ENCODE assay signal across 22 cellular contexts in genomic region chr4:40949701-40950100, GRCh38.
"Had no signal": no experiment of that assay in that cellular context is flagged by ENCODE, and none has a peak within 500 bp of the region (broad histone marks: within the 10 kb centered on the region; RNA-seq: fewer than 3 reads in every experiment).

No MANE protein-coding gene starts in this region.

- H3K36me3 Mint-ChIP-seq: activated CD8-positive, alpha-beta memory T cell treated with anti-CD3 and anti-CD28 coated beads, Interleukin-2, amount 10 ng/mL, durations not matched to agents 7 days and 5 days; activated naive CD4-positive, alpha-beta T cell treated with anti-CD3 and anti-CD28 coated beads, Interleukin-2, amount 10 ng/mL, durations not matched to agents 7 days and 5 days; memory B cell; natural killer cell treated with Interleukin-12 subunit alpha and Interleukin-12 subunit beta and Interleukin-15 and Interleukin-18, amount 100 ng/mL, for 72 hours; stimulated activated memory B cell treated with anti-CD40 and anti-IgM and Interleukin-4, amounts not matched to agents 10 μg/mL and 1 μg/mL and 100 μg/mL, for 72 hours had no signal

- H3K9me3 Mint-ChIP-seq: activated CD4-positive, alpha-beta memory T cell treated with anti-CD3 and anti-CD28 coated beads, Interleukin-2, amount 10 ng/mL, durations not matched to agents 7 days and 5 days; activated CD4-positive, alpha-beta T cell treated with anti-CD3 and anti-CD28 coated beads, Interleukin-2, amount 10 ng/mL, durations not matched to agents 24 days and 14 days; activated naive CD4-positive, alpha-beta T cell treated with anti-CD3 and anti-CD28 coated beads, Interleukin-2, amount 10 ng/mL, durations not matched to agents 7 days and 5 days; memory B cell; natural killer cell treated with Interleukin-12 subunit alpha and Interleukin-12 subunit beta and Interleukin-15 and Interleukin-18, amount 100 ng/mL, for 72 hours; stimulated activated memory B cell treated with anti-CD40 and anti-IgM and Interleukin-4, amounts not matched to agents 10 μg/mL and 1 μg/mL and 100 μg/mL, for 72 hours had no signal

- H3K27ac ChIP-seq: body of pancreas, pancreas, upper lobe of right lung, VCaP had no signal

- H3K4me1 Mint-ChIP-seq: activated CD4-positive, alpha-beta memory T cell treated with anti-CD3 and anti-CD28 coated beads, Interleukin-2, amount 10 ng/mL, durations not matched to agents 7 days and 5 days; activated CD4-positive, alpha-beta T cell treated with anti-CD3 and anti-CD28 coated beads, Interleukin-2, amount 10 ng/mL, durations not matched to agents 24 days and 14 days; activated CD8-positive, alpha-beta memory T cell treated with anti-CD3 and anti-CD28 coated beads, Interleukin-2, amount 10 ng/mL, durations not matched to agents 7 days and 5 days; activated naive CD4-positive, alpha-beta T cell treated with anti-CD3 and anti-CD28 coated beads, Interleukin-2, amount 10 ng/mL, durations not matched to agents 7 days and 5 days; stimulated activated memory B cell treated with anti-CD40 and anti-IgM and Interleukin-4, amounts not matched to agents 10 μg/mL and 1 μg/mL and 100 μg/mL, for 72 hours had no signal

- H3K27ac Mint-ChIP-seq: activated CD4-positive, alpha-beta memory T cell treated with anti-CD3 and anti-CD28 coated beads, Interleukin-2, amount 10 ng/mL, durations not matched to agents 7 days and 5 days; activated CD4-positive, alpha-beta T cell treated with anti-CD3 and anti-CD28 coated beads, Interleukin-2, amount 10 ng/mL, durations not matched to agents 24 days and 14 days; activated CD8-positive, alpha-beta memory T cell treated with anti-CD3 and anti-CD28 coated beads, Interleukin-2, amount 10 ng/mL, durations not matched to agents 7 days and 5 days; activated naive CD4-positive, alpha-beta T cell treated with anti-CD3 and anti-CD28 coated beads, Interleukin-2, amount 10 ng/mL, durations not matched to agents 7 days and 5 days; memory B cell; natural killer cell treated with Interleukin-12 subunit alpha and Interleukin-12 subunit beta and Interleukin-15 and Interleukin-18, amount 100 ng/mL, for 72 hours; stimulated activated memory B cell treated with anti-CD40 and anti-IgM and Interleukin-4, amounts not matched to agents 10 μg/mL and 1 μg/mL and 100 μg/mL, for 72 hours had no signal

- H3K4me1 ChIP-seq: body of pancreas, pancreas, right lobe of liver had no signal

- H3K4me3 ChIP-seq: body of pancreas, pancreas, right lobe of liver, smooth muscle cell, upper lobe of right lung had no signal

- H3K27me3 ChIP-seq: body of pancreas, pancreas, right lobe of liver, upper lobe of right lung had no signal

- ATAC-seq: activated CD4-positive, CD25-positive, alpha-beta regulatory T cell treated with anti-CD3 and anti-CD28 coated beads, Interleukin-2, amount 50 U/mL, for 24 hours; activated CD8-positive, alpha-beta memory T cell treated with anti-CD3 and anti-CD28 coated beads, Interleukin-2, amount 10 ng/mL, durations not matched to agents 7 days and 5 days; body of pancreas; natural killer cell treated with Interleukin-12 subunit alpha and Interleukin-12 subunit beta and Interleukin-15 and Interleukin-18, amount 100 ng/mL, for 72 hours; pancreas; SK-N-SH treated with all-trans-retinoic acid at 6 μM for 48 hours; stimulated activated memory B cell treated with anti-CD40 and anti-IgM and Interleukin-4, amounts not matched to agents 10 μg/mL and 1 μg/mL and 100 μg/mL, for 72 hours; upper lobe of right lung had no signal

- H3K9me3 ChIP-seq: body of pancreas, pancreas, right lobe of liver, upper lobe of right lung had no signal

- H3K27me3 Mint-ChIP-seq: activated CD4-positive, alpha-beta memory T cell treated with anti-CD3 and anti-CD28 coated beads, Interleukin-2, amount 10 ng/mL, durations not matched to agents 7 days and 5 days; activated CD8-positive, alpha-beta memory T cell treated with anti-CD3 and anti-CD28 coated beads, Interleukin-2, amount 10 ng/mL, durations not matched to agents 7 days and 5 days; activated naive CD4-positive, alpha-beta T cell treated with anti-CD3 and anti-CD28 coated beads, Interleukin-2, amount 10 ng/mL, durations not matched to agents 7 days and 5 days; natural killer cell treated with Interleukin-12 subunit alpha and Interleukin-12 subunit beta and Interleukin-15 and Interleukin-18, amount 100 ng/mL, for 72 hours; stimulated activated memory B cell treated with anti-CD40 and anti-IgM and Interleukin-4, amounts not matched to agents 10 μg/mL and 1 μg/mL and 100 μg/mL, for 72 hours had no signal

- H3K4me3 Mint-ChIP-seq: activated CD4-positive, alpha-beta memory T cell treated with anti-CD3 and anti-CD28 coated beads, Interleukin-2, amount 10 ng/mL, durations not matched to agents 7 days and 5 days; activated CD4-positive, alpha-beta T cell treated with anti-CD3 and anti-CD28 coated beads, Interleukin-2, amount 10 ng/mL, durations not matched to agents 24 days and 14 days; activated CD8-positive, alpha-beta memory T cell treated with anti-CD3 and anti-CD28 coated beads, Interleukin-2, amount 10 ng/mL, durations not matched to agents 7 days and 5 days; activated naive CD4-positive, alpha-beta T cell treated with anti-CD3 and anti-CD28 coated beads, Interleukin-2, amount 10 ng/mL, durations not matched to agents 7 days and 5 days; memory B cell; natural killer cell treated with Interleukin-12 subunit alpha and Interleukin-12 subunit beta and Interleukin-15 and Interleukin-18, amount 100 ng/mL, for 72 hours; stimulated activated memory B cell treated with anti-CD40 and anti-IgM and Interleukin-4, amounts not matched to agents 10 μg/mL and 1 μg/mL and 100 μg/mL, for 72 hours had no signal

- H3K36me3 ChIP-seq: pancreas, right lobe of liver had no signal

- DNase-seq: activated CD4-positive, alpha-beta memory T cell treated with anti-CD3 and anti-CD28 coated beads, Interleukin-2, amount 10 ng/mL, durations not matched to agents 7 days and 5 days; activated CD4-positive, alpha-beta T cell treated with anti-CD3 and anti-CD28 coated beads, Interleukin-2, amount 10 ng/mL, durations not matched to agents 24 days and 14 days; activated CD8-positive, alpha-beta memory T cell treated with anti-CD3 and anti-CD28 coated beads, Interleukin-2, amount 10 ng/mL, durations not matched to agents 7 days and 5 days; activated effector memory CD4-positive, alpha-beta T cell treated with anti-CD3 and anti-CD28 coated beads, Interleukin-2, amount 50 U/mL, for 16 hours; activated naive CD4-positive, alpha-beta T cell treated with anti-CD3 and anti-CD28 coated beads, Interleukin-2, amount 10 ng/mL, durations not matched to agents 7 days and 5 days; activated T-cell treated with anti-CD3 and anti-CD28 coated beads for 4 hours; amygdala; body of pancreas; caudate nucleus; foreskin fibroblast; hippocampal formation; pancreas; right lobe of liver; stimulated activated CD4-positive, alpha-beta T cell treated with anti-CD3 and anti-CD28 coated beads, Interleukin-15, amount 100 ng/mL, for 24 hours; upper lobe of right lung had no signal
